ENCODE assay signal across 1 cellular context in the genomic region with DNA sequence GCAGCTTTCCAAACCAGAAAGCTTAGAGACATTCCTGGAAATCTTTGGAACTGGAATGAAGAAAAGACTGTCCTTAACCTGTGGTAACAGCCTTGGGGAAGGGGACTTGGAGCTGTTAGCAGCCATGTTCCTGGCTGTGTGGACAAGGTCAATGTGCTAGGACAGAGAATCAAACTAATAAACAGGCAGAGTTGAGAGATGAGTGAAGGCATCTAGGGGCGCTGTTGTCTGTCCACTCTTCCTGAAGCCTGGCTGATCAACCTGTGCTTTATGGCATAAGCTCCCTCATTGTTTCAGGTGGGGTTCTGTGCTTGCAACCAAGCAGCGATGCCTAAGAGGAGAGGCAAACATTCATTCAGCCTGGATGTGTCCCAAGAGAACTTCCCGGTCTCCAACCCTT.
TF ChIP-seq lines count a peak whose summit lies in the region.

No MANE protein-coding gene starts in this region.

TF ChIP-seq in K562, 482 proteins besides CTCF, POLR2A, EP300 and RAD21 (continued from another document):
- TF ChIP-seq ZNF431 (CRISPR knock-in tag; IDR thresholded peaks at IDR 0.05) (no peak), TAF1 (IDR thresholded peaks at IDR 0.05; ENCODE audit: control insufficient read depth, extremely low read depth, insufficient read depth, low read length, severe bottlenecking) (no peak), ZNF717 (CRISPR knock-in tag; IDR thresholded peaks at IDR 0.05) (no peak), PURB (CRISPR knock-in tag; IDR thresholded peaks at IDR 0.05; ENCODE audit: low read depth) (no peak), SIRT6 (IDR thresholded peaks at IDR 0.05; ENCODE audit: low read depth, low read length) (no peak)
- TF ChIP-seq, protein P1, sequence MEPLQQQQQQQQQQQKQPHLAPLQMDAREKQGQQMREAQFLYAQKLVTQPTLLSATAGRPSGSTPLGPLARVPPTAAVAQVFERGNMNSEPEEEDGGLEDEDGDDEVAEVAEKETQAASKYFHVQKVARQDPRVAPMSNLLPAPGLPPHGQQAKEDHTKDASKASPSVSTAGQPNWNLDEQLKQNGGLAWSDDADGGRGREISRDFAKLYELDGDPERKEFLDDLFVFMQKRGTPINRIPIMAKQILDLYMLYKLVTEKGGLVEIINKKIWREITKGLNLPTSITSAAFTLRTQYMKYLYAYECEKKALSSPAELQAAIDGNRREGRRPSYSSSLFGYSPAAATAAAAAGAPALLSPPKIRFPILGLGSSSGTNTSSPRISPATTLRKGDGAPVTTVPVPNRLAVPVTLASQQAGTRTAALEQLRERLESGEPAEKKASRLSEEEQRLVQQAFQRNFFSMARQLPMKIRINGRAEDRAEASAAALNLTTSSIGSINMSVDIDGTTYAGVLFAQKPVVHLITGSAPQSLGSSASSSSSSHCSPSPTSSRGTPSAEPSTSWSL (CRISPR knock-in tag; IDR thresholded peaks at IDR 0.05; ENCODE audit: borderline replicate concordance), result no peak
- TF ChIP-seq, protein P2, sequence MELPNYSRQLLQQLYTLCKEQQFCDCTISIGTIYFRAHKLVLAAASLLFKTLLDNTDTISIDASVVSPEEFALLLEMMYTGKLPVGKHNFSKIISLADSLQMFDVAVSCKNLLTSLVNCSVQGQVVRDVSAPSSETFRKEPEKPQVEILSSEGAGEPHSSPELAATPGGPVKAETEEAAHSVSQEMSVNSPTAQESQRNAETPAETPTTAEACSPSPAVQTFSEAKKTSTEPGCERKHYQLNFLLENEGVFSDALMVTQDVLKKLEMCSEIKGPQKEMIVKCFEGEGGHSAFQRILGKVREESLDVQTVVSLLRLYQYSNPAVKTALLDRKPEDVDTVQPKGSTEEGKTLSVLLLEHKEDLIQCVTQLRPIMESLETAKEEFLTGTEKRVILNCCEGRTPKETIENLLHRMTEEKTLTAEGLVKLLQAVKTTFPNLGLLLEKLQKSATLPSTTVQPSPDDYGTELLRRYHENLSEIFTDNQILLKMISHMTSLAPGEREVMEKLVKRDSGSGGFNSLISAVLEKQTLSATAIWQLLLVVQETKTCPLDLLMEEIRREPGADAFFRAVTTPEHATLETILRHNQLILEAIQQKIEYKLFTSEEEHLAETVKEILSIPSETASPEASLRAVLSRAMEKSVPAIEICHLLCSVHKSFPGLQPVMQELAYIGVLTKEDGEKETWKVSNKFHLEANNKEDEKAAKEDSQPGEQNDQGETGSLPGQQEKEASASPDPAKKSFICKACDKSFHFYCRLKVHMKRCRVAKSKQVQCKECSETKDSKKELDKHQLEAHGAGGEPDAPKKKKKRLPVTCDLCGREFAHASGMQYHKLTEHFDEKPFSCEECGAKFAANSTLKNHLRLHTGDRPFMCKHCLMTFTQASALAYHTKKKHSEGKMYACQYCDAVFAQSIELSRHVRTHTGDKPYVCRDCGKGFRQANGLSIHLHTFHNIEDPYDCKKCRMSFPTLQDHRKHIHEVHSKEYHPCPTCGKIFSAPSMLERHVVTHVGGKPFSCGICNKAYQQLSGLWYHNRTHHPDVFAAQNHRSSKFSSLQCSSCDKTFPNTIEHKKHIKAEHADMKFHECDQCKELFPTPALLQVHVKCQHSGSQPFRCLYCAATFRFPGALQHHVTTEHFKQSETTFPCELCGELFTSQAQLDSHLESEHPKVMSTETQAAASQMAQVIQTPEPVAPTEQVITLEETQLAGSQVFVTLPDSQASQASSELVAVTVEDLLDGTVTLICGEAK (IDR thresholded peaks at IDR 0.05), result no peak
- TF ChIP-seq, protein P2 (CRISPR knock-in tag; IDR thresholded peaks at IDR 0.05), result no peak
- TF ChIP-seq, protein P3, sequence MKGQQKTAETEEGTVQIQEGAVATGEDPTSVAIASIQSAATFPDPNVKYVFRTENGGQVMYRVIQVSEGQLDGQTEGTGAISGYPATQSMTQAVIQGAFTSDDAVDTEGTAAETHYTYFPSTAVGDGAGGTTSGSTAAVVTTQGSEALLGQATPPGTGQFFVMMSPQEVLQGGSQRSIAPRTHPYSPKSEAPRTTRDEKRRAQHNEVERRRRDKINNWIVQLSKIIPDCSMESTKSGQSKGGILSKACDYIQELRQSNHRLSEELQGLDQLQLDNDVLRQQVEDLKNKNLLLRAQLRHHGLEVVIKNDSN (CRISPR knock-in tag; IDR thresholded peaks at IDR 0.05), result no peak
TF ChIP-seq in K562: peak in this region for 0.
